Comparison of ENCODE assay signal across 6 cellular contexts in genomic region chr12:7337790-7338189, GRCh38. TPM values are rescaled to one million over a fixed set of nuclear protein-coding genes. Genes with fewer than 3 reads are reported as not detected.
"Had no signal": no experiment of that assay in that cellular context is flagged by ENCODE, and none has a peak within 500 bp of the region (broad histone marks: within the 10 kb centered on the region; RNA-seq: fewer than 3 reads in every experiment).

No MANE protein-coding gene starts in this region.

RNA-seq across cellular contexts. Expression of gene ACSM4, which starts 33.9 kb away (rescaled TPM):
- total RNA-seq: GM23248, GM23338, H1, H4, H9, HFFc6 had no signal
- polyA plus RNA-seq: GM23248, GM23338, H1 had no signal
